1 cellular context compared by ENCODE assay signal in the genomic region with DNA sequence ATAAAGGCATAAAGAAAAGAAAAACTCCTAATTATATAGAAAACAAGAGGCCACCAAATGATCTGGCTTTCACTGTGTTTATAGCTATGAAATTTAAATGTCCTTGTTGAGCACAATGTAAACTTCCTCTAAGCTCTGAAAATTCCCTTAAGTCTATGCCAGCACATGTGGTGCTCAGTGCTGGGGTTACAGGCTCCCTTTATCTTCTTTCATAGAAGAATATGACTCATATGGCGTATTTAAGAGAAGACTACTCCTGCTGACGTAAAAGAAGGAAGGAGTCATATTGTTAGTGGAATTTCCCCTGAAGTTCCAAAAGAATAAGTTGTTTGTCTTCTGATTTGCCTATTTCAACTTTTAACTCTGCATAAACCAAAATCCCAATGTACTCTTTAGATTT.
TF ChIP-seq lines count a peak whose summit lies in the region.

No MANE protein-coding gene starts in this region.

TF ChIP-seq in HEK293, 187 proteins besides CTCF, POLR2A, EP300 and RAD21 (continued from another document):
- TF ChIP-seq ZNF514 (tag by site-specific recombination; IDR thresholded peaks at IDR 0.05) (no peak), INSM2 (tag by site-specific recombination; IDR thresholded peaks at IDR 0.05) (no peak), ZNF600 (tag by site-specific recombination; IDR thresholded peaks at IDR 0.05) (peak; percentile 54; the same call in 1 of the 2 replicates), ZNF292 (tag by site-specific recombination; IDR thresholded peaks at IDR 0.05; ENCODE audit: borderline replicate concordance, low read depth) (no peak), ZNF549 (tag by site-specific recombination; IDR thresholded peaks at IDR 0.05) (no peak), ZNF768 (tag by site-specific recombination; IDR thresholded peaks at IDR 0.05) (no peak), ZNF274 (IDR thresholded peaks at IDR 0.05; ENCODE audit: low read length) (no peak), ZNF274 (tag by site-specific recombination; IDR thresholded peaks at IDR 0.05; ENCODE audit: borderline replicate concordance) (no peak), ZNF837 (tag by site-specific recombination; IDR thresholded peaks at IDR 0.05) (no peak), ZNF629 (tag by site-specific recombination; IDR thresholded peaks at IDR 0.05) (peak; percentile 88), ZNF473 (tag by site-specific recombination; IDR thresholded peaks at IDR 0.05) (no peak), PRDM6 (tag by site-specific recombination; IDR thresholded peaks at IDR 0.05) (peak; percentile 71), ZNF184 (tag by site-specific recombination; IDR thresholded peaks at IDR 0.05) (0 out of 2 replicates have a peak, but pooled peaks have one; percentile 6), ZNF571 (tag by site-specific recombination; IDR thresholded peaks at IDR 0.05) (no peak), ZSCAN16 (tag by site-specific recombination; IDR thresholded peaks at IDR 0.05) (no peak), ZNF621 (tag by site-specific recombination; IDR thresholded peaks at IDR 0.05) (no peak), ZNF529 (tag by site-specific recombination; IDR thresholded peaks at IDR 0.05; ENCODE audit: insufficient replicate concordance) (no peak), ZNF785 (tag by site-specific recombination; IDR thresholded peaks at IDR 0.05) (no peak), SP2 (tag by site-specific recombination; IDR thresholded peaks at IDR 0.05) (no peak), ZNF404 (tag by site-specific recombination; IDR thresholded peaks at IDR 0.05) (no peak), ZNF394 (tag by site-specific recombination; IDR thresholded peaks at IDR 0.05; ENCODE audit: borderline replicate concordance) (no peak)
- TF ChIP-seq, protein P1, sequence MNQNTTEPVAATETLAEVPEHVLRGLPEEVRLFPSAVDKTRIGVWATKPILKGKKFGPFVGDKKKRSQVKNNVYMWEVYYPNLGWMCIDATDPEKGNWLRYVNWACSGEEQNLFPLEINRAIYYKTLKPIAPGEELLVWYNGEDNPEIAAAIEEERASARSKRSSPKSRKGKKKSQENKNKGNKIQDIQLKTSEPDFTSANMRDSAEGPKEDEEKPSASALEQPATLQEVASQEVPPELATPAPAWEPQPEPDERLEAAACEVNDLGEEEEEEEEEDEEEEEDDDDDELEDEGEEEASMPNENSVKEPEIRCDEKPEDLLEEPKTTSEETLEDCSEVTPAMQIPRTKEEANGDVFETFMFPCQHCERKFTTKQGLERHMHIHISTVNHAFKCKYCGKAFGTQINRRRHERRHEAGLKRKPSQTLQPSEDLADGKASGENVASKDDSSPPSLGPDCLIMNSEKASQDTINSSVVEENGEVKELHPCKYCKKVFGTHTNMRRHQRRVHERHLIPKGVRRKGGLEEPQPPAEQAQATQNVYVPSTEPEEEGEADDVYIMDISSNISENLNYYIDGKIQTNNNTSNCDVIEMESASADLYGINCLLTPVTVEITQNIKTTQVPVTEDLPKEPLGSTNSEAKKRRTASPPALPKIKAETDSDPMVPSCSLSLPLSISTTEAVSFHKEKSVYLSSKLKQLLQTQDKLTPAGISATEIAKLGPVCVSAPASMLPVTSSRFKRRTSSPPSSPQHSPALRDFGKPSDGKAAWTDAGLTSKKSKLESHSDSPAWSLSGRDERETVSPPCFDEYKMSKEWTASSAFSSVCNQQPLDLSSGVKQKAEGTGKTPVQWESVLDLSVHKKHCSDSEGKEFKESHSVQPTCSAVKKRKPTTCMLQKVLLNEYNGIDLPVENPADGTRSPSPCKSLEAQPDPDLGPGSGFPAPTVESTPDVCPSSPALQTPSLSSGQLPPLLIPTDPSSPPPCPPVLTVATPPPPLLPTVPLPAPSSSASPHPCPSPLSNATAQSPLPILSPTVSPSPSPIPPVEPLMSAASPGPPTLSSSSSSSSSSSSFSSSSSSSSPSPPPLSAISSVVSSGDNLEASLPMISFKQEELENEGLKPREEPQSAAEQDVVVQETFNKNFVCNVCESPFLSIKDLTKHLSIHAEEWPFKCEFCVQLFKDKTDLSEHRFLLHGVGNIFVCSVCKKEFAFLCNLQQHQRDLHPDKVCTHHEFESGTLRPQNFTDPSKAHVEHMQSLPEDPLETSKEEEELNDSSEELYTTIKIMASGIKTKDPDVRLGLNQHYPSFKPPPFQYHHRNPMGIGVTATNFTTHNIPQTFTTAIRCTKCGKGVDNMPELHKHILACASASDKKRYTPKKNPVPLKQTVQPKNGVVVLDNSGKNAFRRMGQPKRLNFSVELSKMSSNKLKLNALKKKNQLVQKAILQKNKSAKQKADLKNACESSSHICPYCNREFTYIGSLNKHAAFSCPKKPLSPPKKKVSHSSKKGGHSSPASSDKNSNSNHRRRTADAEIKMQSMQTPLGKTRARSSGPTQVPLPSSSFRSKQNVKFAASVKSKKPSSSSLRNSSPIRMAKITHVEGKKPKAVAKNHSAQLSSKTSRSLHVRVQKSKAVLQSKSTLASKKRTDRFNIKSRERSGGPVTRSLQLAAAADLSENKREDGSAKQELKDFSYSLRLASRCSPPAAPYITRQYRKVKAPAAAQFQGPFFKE (tag by site-specific recombination; IDR thresholded peaks at IDR 0.05; ENCODE audit: borderline replicate concordance), result no peak
- TF ChIP-seq, protein P2, sequence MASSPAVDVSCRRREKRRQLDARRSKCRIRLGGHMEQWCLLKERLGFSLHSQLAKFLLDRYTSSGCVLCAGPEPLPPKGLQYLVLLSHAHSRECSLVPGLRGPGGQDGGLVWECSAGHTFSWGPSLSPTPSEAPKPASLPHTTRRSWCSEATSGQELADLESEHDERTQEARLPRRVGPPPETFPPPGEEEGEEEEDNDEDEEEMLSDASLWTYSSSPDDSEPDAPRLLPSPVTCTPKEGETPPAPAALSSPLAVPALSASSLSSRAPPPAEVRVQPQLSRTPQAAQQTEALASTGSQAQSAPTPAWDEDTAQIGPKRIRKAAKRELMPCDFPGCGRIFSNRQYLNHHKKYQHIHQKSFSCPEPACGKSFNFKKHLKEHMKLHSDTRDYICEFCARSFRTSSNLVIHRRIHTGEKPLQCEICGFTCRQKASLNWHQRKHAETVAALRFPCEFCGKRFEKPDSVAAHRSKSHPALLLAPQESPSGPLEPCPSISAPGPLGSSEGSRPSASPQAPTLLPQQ (tag by site-specific recombination; IDR thresholded peaks at IDR 0.05), result no peak
- TF ChIP-seq, protein P3, sequence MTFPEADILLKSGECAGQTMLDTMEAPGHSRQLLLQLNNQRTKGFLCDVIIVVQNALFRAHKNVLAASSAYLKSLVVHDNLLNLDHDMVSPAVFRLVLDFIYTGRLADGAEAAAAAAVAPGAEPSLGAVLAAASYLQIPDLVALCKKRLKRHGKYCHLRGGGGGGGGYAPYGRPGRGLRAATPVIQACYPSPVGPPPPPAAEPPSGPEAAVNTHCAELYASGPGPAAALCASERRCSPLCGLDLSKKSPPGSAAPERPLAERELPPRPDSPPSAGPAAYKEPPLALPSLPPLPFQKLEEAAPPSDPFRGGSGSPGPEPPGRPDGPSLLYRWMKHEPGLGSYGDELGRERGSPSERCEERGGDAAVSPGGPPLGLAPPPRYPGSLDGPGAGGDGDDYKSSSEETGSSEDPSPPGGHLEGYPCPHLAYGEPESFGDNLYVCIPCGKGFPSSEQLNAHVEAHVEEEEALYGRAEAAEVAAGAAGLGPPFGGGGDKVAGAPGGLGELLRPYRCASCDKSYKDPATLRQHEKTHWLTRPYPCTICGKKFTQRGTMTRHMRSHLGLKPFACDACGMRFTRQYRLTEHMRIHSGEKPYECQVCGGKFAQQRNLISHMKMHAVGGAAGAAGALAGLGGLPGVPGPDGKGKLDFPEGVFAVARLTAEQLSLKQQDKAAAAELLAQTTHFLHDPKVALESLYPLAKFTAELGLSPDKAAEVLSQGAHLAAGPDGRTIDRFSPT (tag by site-specific recombination; IDR thresholded peaks at IDR 0.05), result 0 out of 2 replicates have a peak, but pooled peaks have one; percentile 22
TF ChIP-seq in HEK293: peak in this region for 8.
